ENCODE assay signal across 1 cellular context in the genomic region with DNA sequence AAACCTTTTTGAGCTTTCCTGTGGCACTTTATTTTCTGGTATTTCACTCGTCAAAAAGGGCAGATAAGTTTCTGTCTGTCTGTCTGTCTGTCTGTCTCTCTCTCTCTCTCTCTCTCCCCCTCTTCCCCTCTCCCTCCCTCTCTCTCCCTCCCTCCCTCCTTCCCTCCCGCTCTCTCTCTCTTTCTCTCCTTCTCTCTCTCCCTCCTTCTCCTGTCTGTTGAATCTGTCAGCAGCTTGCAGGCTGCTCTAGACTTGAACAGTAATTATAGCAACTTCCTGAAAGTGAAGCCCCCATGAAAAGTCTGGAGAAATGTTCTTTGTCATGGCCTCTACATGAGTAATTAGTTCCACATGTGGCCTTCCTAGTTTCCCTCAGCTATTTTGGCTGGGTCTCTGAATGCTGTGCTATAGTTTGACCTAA.
TF ChIP-seq lines count a peak whose summit lies in the region.

No MANE protein-coding gene starts in this region.

TF ChIP-seq in IMR-90, 13 proteins besides CTCF, POLR2A, EP300 and RAD21 (continued from another document):
- TF ChIP-seq FOS (IDR thresholded peaks at IDR 0.05; ENCODE audit: low read depth, low read length) (no peak), BHLHE40 (IDR thresholded peaks at IDR 0.05; ENCODE audit: low read depth, low read length) (no peak), RCOR1 (IDR thresholded peaks at IDR 0.05; ENCODE audit: insufficient replicate concordance, low read length) (no peak)
- TF ChIP-seq, protein P1, sequence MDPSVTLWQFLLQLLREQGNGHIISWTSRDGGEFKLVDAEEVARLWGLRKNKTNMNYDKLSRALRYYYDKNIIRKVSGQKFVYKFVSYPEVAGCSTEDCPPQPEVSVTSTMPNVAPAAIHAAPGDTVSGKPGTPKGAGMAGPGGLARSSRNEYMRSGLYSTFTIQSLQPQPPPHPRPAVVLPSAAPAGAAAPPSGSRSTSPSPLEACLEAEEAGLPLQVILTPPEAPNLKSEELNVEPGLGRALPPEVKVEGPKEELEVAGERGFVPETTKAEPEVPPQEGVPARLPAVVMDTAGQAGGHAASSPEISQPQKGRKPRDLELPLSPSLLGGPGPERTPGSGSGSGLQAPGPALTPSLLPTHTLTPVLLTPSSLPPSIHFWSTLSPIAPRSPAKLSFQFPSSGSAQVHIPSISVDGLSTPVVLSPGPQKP (IDR thresholded peaks at IDR 0.05; ENCODE audit: borderline replicate concordance, low read depth, low read length), result no peak
